In the genomic region with DNA sequence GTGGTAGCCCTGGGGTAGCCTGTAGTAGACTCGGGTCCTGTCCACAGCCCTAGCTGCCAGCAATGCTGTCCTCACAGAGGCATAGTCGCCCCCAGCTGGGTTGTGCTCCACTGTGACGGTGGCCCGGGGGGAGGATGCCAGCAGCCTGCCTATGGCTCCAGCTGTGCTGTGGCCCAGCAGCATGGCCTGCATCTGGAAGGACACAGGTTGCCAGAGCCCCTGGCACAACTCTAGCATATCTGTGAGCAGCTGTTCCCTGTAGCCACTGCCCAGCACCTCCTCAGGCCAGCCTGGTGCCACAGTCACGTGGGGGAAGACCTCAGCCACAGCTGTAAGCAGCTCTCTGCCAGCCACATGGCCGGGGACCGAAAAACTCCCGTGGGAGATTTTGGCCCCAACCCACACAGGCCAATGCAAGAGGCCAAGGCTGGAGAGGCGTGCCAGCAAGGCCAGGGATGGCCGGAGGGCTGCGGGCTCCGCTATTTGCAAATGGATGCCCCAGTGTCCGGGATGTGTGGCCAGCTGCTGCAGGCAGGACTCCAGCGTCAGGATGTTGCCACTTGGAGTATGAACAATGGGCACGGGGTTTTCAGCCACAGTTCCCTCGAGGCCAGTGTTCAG, we compare ENCODE assay signal across 24 cellular contexts. TPM values are rescaled to one million over a fixed set of nuclear protein-coding genes. Genes with fewer than 3 reads are reported as not detected.
DNase-seq lines count a peak whose midpoint lies in the region; ATAC-seq and TF ChIP-seq lines count a peak whose summit lies in the region.
"Had no signal": no experiment of that assay in that cellular context is flagged by ENCODE, and none has a peak within 500 bp of the region (broad histone marks: within the 10 kb centered on the region; RNA-seq: fewer than 3 reads in every experiment).

No MANE protein-coding gene starts in this region.

- H3K27me3 ChIP-seq in BLaER1 (no peaks in the 10 kb centered on the region), adrenal gland (no peaks in the 10 kb centered on the region), heart right ventricle (no peaks in the 10 kb centered on the region)
- H3K27me3 ChIP-seq: colonic mucosa, foreskin keratinocyte, upper lobe of right lung had no signal

- no peak overlapping the region for H3K4me3 ChIP-seq in BLaER1
- H3K4me3 ChIP-seq in adrenal gland, result no peak overlapping the region
- H3K4me3 ChIP-seq in heart right ventricle, result no peak overlapping the region
- H3K4me3 ChIP-seq: colonic mucosa, GM23338, lung, upper lobe of right lung had no signal

- no peak for TF ChIP-seq POLR2A in adrenal gland (IDR thresholded peaks at IDR 0.05)

- no peaks in the 10 kb centered on the region for H3K9me3 ChIP-seq in BLaER1
- H3K9me3 ChIP-seq in adrenal gland (replicated peaks in 1 of 3), result no peaks in the 10 kb centered on the region
- no peaks in the 10 kb centered on the region for H3K9me3 ChIP-seq in heart right ventricle
- H3K9me3 ChIP-seq: colonic mucosa, upper lobe of right lung had no signal

- ATAC-seq in heart right ventricle (peak in 6 of 8 donors; percentile 13 to 44 (median 22)), HG03135 (IDR thresholded peaks at IDR 0.05; ENCODE audit: unreplicated experiment) (no peak), HG02884 (IDR thresholded peaks at IDR 0.05; ENCODE audit: unreplicated experiment) (no peak)
- ATAC-seq: foreskin keratinocyte; HepG2; naive thymus-derived CD8-positive, alpha-beta T cell; T-helper 17 cell; upper lobe of right lung had no signal

- H3K4me1 ChIP-seq in BLaER1, result peaks cover 29% of the 10 kb centered on the region
- peaks cover 0 to 4% of the 10 kb centered on the region in 2 donors for H3K4me1 ChIP-seq in adrenal gland (replicated peaks in 1 of 2)
- peaks cover 0 to 9% (median 0%) of the 10 kb centered on the region in 9 donors for H3K4me1 ChIP-seq in heart right ventricle
- H3K4me1 ChIP-seq: upper lobe of right lung had no signal

- no peaks in the 10 kb centered on the region for H4K20me1 ChIP-seq in BLaER1

- no peak for TF ChIP-seq CTCF in adrenal gland (IDR thresholded peaks at IDR 0.05)
- TF ChIP-seq CTCF in heart right ventricle (IDR thresholded peaks at IDR 0.05), result no peak

- DNase-seq in adrenal gland, result peak in 5 of 7 donors; percentile 11 to 50 (median 26)
- no peak for DNase-seq in heart right ventricle
- DNase-seq in occipital lobe (lab: John Stamatoyannopoulos, UW), result peak; percentile 22
- DNase-seq in OCI-M1 (lab: John Stamatoyannopoulos, UW), result no peak
- DNase-seq in NCI-H510A treated with DMSO at 0.1 percent for 48 hours (lab: John Stamatoyannopoulos, UW), result no peak
- DNase-seq: activated CD4-positive, alpha-beta memory T cell treated with anti-CD3 and anti-CD28 coated beads, Interleukin-2, amount 10 ng/mL, durations not matched to agents 7 days and 5 days; activated naive CD4-positive, alpha-beta T cell treated with Interleukin-2 at 50 U/mL for 16 hours; activated T-cell treated with anti-CD3 and anti-CD28 coated beads, Interleukin-2, amount 50 U/mL, for 1 hour; colonic mucosa; DMS79; foreskin keratinocyte; naive thymus-derived CD8-positive, alpha-beta T cell; NCI-H446; stimulated activated naive CD4-positive, alpha-beta T cell; T-helper 17 cell; upper lobe of right lung had no signal

- no peaks in the 10 kb centered on the region for H3K36me3 ChIP-seq in BLaER1
- no peaks in the 10 kb centered on the region for H3K36me3 ChIP-seq in adrenal gland (replicated peaks in 1 of 2)
- peaks cover 0 to 44% (median 6%) of the 10 kb centered on the region in 9 donors for H3K36me3 ChIP-seq in heart right ventricle
- H3K36me3 ChIP-seq: colonic mucosa, upper lobe of right lung had no signal

- 53 to 63% (median 57%) methylated on average over 7 to 16 of the region's 16 CpGs for WGBS in adrenal gland, 4 donors
- 52 to 61% methylated on average over 16 of the region's 16 CpGs for WGBS in heart right ventricle, 2 donors

- H3K27ac ChIP-seq in BLaER1 (peak overlapping the region; percentile 49; the same call in 1 of the 2 replicates), adrenal gland (peak overlapping the region in 1 of 5 donors; percentile 7), heart right ventricle (no peak overlapping the region)
- H3K27ac ChIP-seq: colonic mucosa, foreskin keratinocyte, upper lobe of right lung had no signal

- no peak overlapping the region for H3K9ac ChIP-seq in BLaER1

- H3K4me2 ChIP-seq in BLaER1, result peak overlapping the region; percentile 50
- H3K4me2 ChIP-seq: GM23338 had no signal

- intact Hi-C loops in adrenal gland (cut with DNase I), result no loop called here
- intact Hi-C loops in heart right ventricle (cut with DNase I), result no loop called here

RNA-seq across cellular contexts. Expression of gene FAM151A, which starts 13.9 kb away (rescaled TPM):
- under 1 TPM in 2 of 8 donors, not detected in 6; 0.11 to 0.85 TPM for total RNA-seq in adrenal gland
- polyA plus RNA-seq in adrenal gland, result under 1 TPM in 2 of 3 donors, not detected in 1; 0.16 to 0.24 TPM
- 1 to 10 TPM in 4 of 10 donors, under 1 TPM in 5, not detected in 1; 0.39 to 2.7 (median 0.94) TPM for total RNA-seq in heart right ventricle
- 1 to 10 TPM in 1 of 2 donors, under 1 TPM in 1; 0.64 to 2.9 TPM for polyA plus RNA-seq in heart right ventricle
- total RNA-seq in occipital lobe, result not detected
- total RNA-seq: activated CD4-positive, alpha-beta memory T cell treated with anti-CD3 and anti-CD28 coated beads, Interleukin-2, amount 10 ng/mL, durations not matched to agents 7 days and 5 days; endothelial cell of umbilical vein; foreskin keratinocyte; lung; M059J; naive thymus-derived CD8-positive, alpha-beta T cell; T-helper 17 cell; upper lobe of right lung had no signal
- polyA plus RNA-seq: endothelial cell of umbilical vein; GM23338; naive thymus-derived CD8-positive, alpha-beta T cell had no signal

RNA-seq across cellular contexts. Expression of gene MROH7, which starts 32.2 kb away (rescaled TPM):
- total RNA-seq in adrenal gland (1 to 10 TPM in 5 of 8 donors, under 1 TPM in 3; 0.87 to 6.9 (median 2.1) TPM), heart right ventricle (10 to 100 TPM in 6 of 10 donors, 1 to 10 TPM in 4; 2.1 to 19.0 (median 12.8) TPM), occipital lobe (1.4 TPM)
- polyA plus RNA-seq in adrenal gland (10 to 100 TPM in 1 of 3 donors, 1 to 10 TPM in 1, under 1 TPM in 1; 0.62 to 13.0 (median 8.1) TPM), heart right ventricle (10 to 100 TPM in 1 of 2 donors, 1 to 10 TPM in 1; 3.4 to 25.8 TPM)
- total RNA-seq: foreskin keratinocyte, M059J had no signal
- polyA plus RNA-seq: foreskin keratinocyte; GM23338; naive thymus-derived CD8-positive, alpha-beta T cell had no signal

Comparison
In these comparisons a context has a peak if more than half of its experiments do, and no peak if none do; other contexts are left out.
1. DNase-seq: peak in adrenal gland (5 of 7) and occipital lobe (single experiment); none in heart right ventricle (0 of 2), OCI-M1 (single experiment) and NCI-H510A treated with DMSO at 0.1 percent for 48 hours (single experiment).
2. ATAC-seq: peak in heart right ventricle (6 of 8); none in HG03135 (single experiment) and HG02884 (single experiment).